ENCODE assay signal across 13 cellular contexts in genomic region chr4:162706677-162707076, GRCh38.
"Had no signal": no experiment of that assay in that cellular context is flagged by ENCODE, and none has a peak within 500 bp of the region (broad histone marks: within the 10 kb centered on the region; RNA-seq: fewer than 3 reads in every experiment).

No MANE protein-coding gene starts in this region.

- H3K9me3 ChIP-seq: tibial nerve, uterus had no signal

- H3K4me3 ChIP-seq: tibial nerve, uterus had no signal

- H3K36me3 ChIP-seq: tibial nerve, uterus had no signal

- H3K4me1 ChIP-seq: tibial nerve, uterus had no signal

- DNase-seq: activated CD4-positive, alpha-beta T cell treated with anti-CD3 and anti-CD28 coated beads, Interleukin-2, amount 50 U/mL, for 4 hours; activated gamma-delta T cell treated with Interleukin-2 at 50 U/mL for 16 hours; activated T-cell treated with anti-CD3 and anti-CD28 coated beads for 4 hours; effector memory CD4-positive, alpha-beta T cell; hypothalamus; islet precursor cell; occipital lobe; retina; stimulated activated CD4-positive, alpha-beta T cell treated with anti-CD3 and anti-CD28 coated beads, Interleukin-2, amount 100 ng/mL, for 24 hours; stimulated activated naive CD8-positive, alpha-beta T cell treated with anti-CD3 and anti-CD28 coated beads, Interleukin-15, Interleukin-2, amounts not matched to agents 100 U/mL and 50 U/mL, for 24 hours; substantia nigra; uterus had no signal

- H3K27me3 ChIP-seq: tibial nerve, uterus had no signal

- H3K27ac ChIP-seq: tibial nerve, uterus had no signal

- ATAC-seq: stimulated activated naive CD8-positive, alpha-beta T cell treated with anti-CD3 and anti-CD28 coated beads, Interleukin-15, Interleukin-2, amounts not matched to agents 100 U/mL and 50 U/mL, for 24 hours had no signal
